7 cellular contexts compared by ENCODE assay signal in the genomic region with DNA sequence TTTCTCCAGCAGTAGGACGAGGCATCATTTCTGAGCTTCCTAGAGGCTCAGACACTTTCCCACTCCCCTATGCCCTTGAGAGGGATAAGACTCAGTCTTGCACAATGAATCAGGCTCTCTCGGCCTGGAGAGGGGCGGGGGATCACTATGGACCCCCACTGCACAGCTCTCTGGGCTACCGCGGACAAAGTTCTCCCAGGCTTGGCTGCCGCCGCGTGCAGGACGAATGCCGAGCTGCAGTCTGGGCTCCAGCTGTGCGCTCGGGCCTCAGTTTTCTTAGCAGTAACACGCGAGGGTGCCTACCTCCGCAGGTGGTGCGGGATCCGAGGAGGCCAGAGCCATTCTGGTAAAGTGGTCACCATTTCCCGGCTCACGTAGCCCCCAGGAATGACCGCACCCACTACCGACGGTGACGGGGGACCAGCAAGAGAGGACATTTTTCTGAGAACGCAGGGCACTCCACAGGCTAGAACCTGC. TPM values are rescaled to one million over a fixed set of nuclear protein-coding genes. Genes with fewer than 3 reads are reported as not detected.
A peak's percentile ranks its signal among the peaks of the same experiment; 100 is the strongest.
DNase-seq lines count a peak whose midpoint lies in the region; ATAC-seq lines count a peak whose summit lies in the region.

No MANE protein-coding gene starts in this region.

- peaks cover 54% of the 10 kb centered on the region for H3K27me3 ChIP-seq in iPS-18a (ENCODE audit: control insufficient read depth, insufficient read depth, low read length)

- intact Hi-C loops in activated T-helper 2 cell treated with anti-CD3 and anti-CD28 coated beads, Interferon-gamma antibody, Interleukin-2, Interleukin-4, amounts not matched to agents 10 μg/mL and 5 μg/mL and 100 μg/mL, durations not matched to agents 14 hours and 24 hours and 36 hours (cut with micrococcal nuclease): loop anchor here (1.0 to 2.0 kb wide), 2 partner anchors 83 to 253 kb away; partner anchors contain the start of gene DCAF12

- H3K4me3 Mint-ChIP-seq in activated T-helper 2 cell treated with anti-CD3 and anti-CD28 coated beads, Interferon-gamma antibody, Interleukin-2, Interleukin-4, amounts not matched to agents 10 μg/mL and 5 μg/mL and 100 μg/mL, durations not matched to agents 14 hours and 24 hours and 36 hours (ENCODE audit: low read depth): peak overlapping the region; percentile 83
- peak overlapping the region; percentile 59 for H3K4me3 Mint-ChIP-seq in stimulated activated effector memory CD8-positive, alpha-beta T cell treated with anti-CD3 and anti-CD28 coated beads, Interleukin-12 subunit alpha, Interleukin-12 subunit beta, amount 100 ng/mL, for 72 hours

- H3K9ac ChIP-seq in iPS-18a (ENCODE audit: low read length): no peak overlapping the region

- ATAC-seq in stimulated activated effector memory CD8-positive, alpha-beta T cell treated with anti-CD3 and anti-CD28 coated beads, Interleukin-12 subunit alpha, Interleukin-12 subunit beta, amount 100 ng/mL, for 72 hours: no peak
- ATAC-seq in GM18520 (IDR thresholded peaks at IDR 0.05; ENCODE audit: unreplicated experiment) (no peak), HG02610 (IDR thresholded peaks at IDR 0.05; ENCODE audit: unreplicated experiment) (no peak)

- H3K36me3 Mint-ChIP-seq in activated T-helper 2 cell treated with anti-CD3 and anti-CD28 coated beads, Interferon-gamma antibody, Interleukin-2, Interleukin-4, amounts not matched to agents 10 μg/mL and 5 μg/mL and 100 μg/mL, durations not matched to agents 14 hours and 24 hours and 36 hours (ENCODE audit: low read depth): no peaks in the 10 kb centered on the region
- no peaks in the 10 kb centered on the region for H3K36me3 Mint-ChIP-seq in stimulated activated effector memory CD8-positive, alpha-beta T cell treated with anti-CD3 and anti-CD28 coated beads, Interleukin-12 subunit alpha, Interleukin-12 subunit beta, amount 100 ng/mL, for 72 hours

- peaks cover 21% of the 10 kb centered on the region for H3K4me1 Mint-ChIP-seq in activated T-helper 2 cell treated with anti-CD3 and anti-CD28 coated beads, Interferon-gamma antibody, Interleukin-2, Interleukin-4, amounts not matched to agents 10 μg/mL and 5 μg/mL and 100 μg/mL, durations not matched to agents 14 hours and 24 hours and 36 hours (ENCODE audit: low read depth)
- peaks cover 47% of the 10 kb centered on the region for H3K4me1 Mint-ChIP-seq in stimulated activated effector memory CD8-positive, alpha-beta T cell treated with anti-CD3 and anti-CD28 coated beads, Interleukin-12 subunit alpha, Interleukin-12 subunit beta, amount 100 ng/mL, for 72 hours

- no peak overlapping the region for H3K27ac ChIP-seq in iPS-18a (ENCODE audit: low read length)

- no peaks in the 10 kb centered on the region for H3K9me3 ChIP-seq in iPS-18a (ENCODE audit: control insufficient read depth, low read depth, low read length)

- peaks cover 11% of the 10 kb centered on the region for H3K27me3 Mint-ChIP-seq in activated T-helper 2 cell treated with anti-CD3 and anti-CD28 coated beads, Interferon-gamma antibody, Interleukin-2, Interleukin-4, amounts not matched to agents 10 μg/mL and 5 μg/mL and 100 μg/mL, durations not matched to agents 14 hours and 24 hours and 36 hours (ENCODE audit: low read depth)

- no peaks in the 10 kb centered on the region for H3K36me3 ChIP-seq in iPS-18a (ENCODE audit: control insufficient read depth, low read depth, low read length)

- no peaks in the 10 kb centered on the region for H3K9me3 Mint-ChIP-seq in activated T-helper 2 cell treated with anti-CD3 and anti-CD28 coated beads, Interferon-gamma antibody, Interleukin-2, Interleukin-4, amounts not matched to agents 10 μg/mL and 5 μg/mL and 100 μg/mL, durations not matched to agents 14 hours and 24 hours and 36 hours
- no peaks in the 10 kb centered on the region for H3K9me3 Mint-ChIP-seq in stimulated activated effector memory CD8-positive, alpha-beta T cell treated with anti-CD3 and anti-CD28 coated beads, Interleukin-12 subunit alpha, Interleukin-12 subunit beta, amount 100 ng/mL, for 72 hours

- H3K4me1 ChIP-seq in iPS-18a (ENCODE audit: control insufficient read depth, low read depth, low read length): peaks cover 16% of the 10 kb centered on the region

- H3K4me3 ChIP-seq in iPS-18a (ENCODE audit: low read length): peak overlapping the region; percentile 64

- H3K27ac Mint-ChIP-seq in activated T-helper 2 cell treated with anti-CD3 and anti-CD28 coated beads, Interferon-gamma antibody, Interleukin-2, Interleukin-4, amounts not matched to agents 10 μg/mL and 5 μg/mL and 100 μg/mL, durations not matched to agents 14 hours and 24 hours and 36 hours: peak overlapping the region; percentile 71
- no peak overlapping the region for H3K27ac Mint-ChIP-seq in stimulated activated effector memory CD8-positive, alpha-beta T cell treated with anti-CD3 and anti-CD28 coated beads, Interleukin-12 subunit alpha, Interleukin-12 subunit beta, amount 100 ng/mL, for 72 hours

- DNase-seq in HuH-7 (ENCODE audit: low spot score) (peak; percentile 23), superior temporal gyrus (ENCODE audit: extremely low spot score) (no peak)
- no peak for DNase-seq in activated T-helper 2 cell treated with anti-CD3 and anti-CD28 coated beads, Interferon-gamma antibody, Interleukin-2, Interleukin-4, amounts not matched to agents 10 μg/mL and 5 μg/mL and 100 μg/mL, durations not matched to agents 14 hours and 24 hours and 36 hours (ENCODE audit: low spot score)
- DNase-seq in stimulated activated effector memory CD8-positive, alpha-beta T cell treated with anti-CD3 and anti-CD28 coated beads, Interleukin-12 subunit alpha, Interleukin-12 subunit beta, amount 100 ng/mL, for 72 hours (ENCODE audit: low spot score in 2 of 2): no peak

RNA-seq across cellular contexts. Expression of gene MYORG, which starts 3.4 kb away (rescaled TPM):
- 1.6 TPM in 2 replicates for total RNA-seq in activated T-helper 2 cell treated with anti-CD3 and anti-CD28 coated beads, Interferon-gamma antibody, Interleukin-2, Interleukin-4, amounts not matched to agents 10 μg/mL and 5 μg/mL and 100 μg/mL, durations not matched to agents 14 hours and 24 hours and 36 hours

RNA-seq across cellular contexts. Expression of gene NUDT2, which starts 50.7 kb away (rescaled TPM):
- total RNA-seq in activated T-helper 2 cell treated with anti-CD3 and anti-CD28 coated beads, Interferon-gamma antibody, Interleukin-2, Interleukin-4, amounts not matched to agents 10 μg/mL and 5 μg/mL and 100 μg/mL, durations not matched to agents 14 hours and 24 hours and 36 hours: 30.8 and 33.0 TPM in 2 replicates

RNA-seq across cellular contexts. Expression of gene KIF24, which starts 51.0 kb away (rescaled TPM):
- total RNA-seq in activated T-helper 2 cell treated with anti-CD3 and anti-CD28 coated beads, Interferon-gamma antibody, Interleukin-2, Interleukin-4, amounts not matched to agents 10 μg/mL and 5 μg/mL and 100 μg/mL, durations not matched to agents 14 hours and 24 hours and 36 hours: 4.8 and 5.0 TPM in 2 replicates
